20 cellular contexts compared by ENCODE assay signal in the genomic region with DNA sequence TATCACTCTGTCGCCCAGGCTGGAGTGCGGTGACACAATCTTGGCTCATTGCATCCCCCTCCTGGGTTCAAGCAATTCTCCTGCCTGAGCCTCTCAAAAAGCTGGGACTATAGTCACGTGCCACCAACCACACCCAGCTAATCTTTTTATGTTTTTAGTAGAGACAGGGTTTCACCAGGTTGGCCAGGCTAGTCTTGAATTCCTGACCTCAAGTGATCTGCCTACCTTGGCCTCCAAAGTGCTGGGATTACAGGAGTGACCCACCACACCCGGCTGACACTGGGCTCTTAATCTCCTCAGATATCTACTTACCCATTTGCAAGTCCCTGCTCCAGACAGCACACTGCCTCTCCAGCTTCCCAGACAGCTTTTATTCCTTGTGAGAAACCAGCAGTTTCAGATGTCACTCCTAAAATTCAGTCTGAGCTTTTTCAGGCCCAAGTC.
DNase-seq lines count a peak whose midpoint lies in the region; ATAC-seq, FAIRE-seq and TF ChIP-seq lines count a peak whose summit lies in the region.
"Had no signal": no experiment of that assay in that cellular context is flagged by ENCODE, and none has a peak within 500 bp of the region (broad histone marks: within the 10 kb centered on the region; RNA-seq: fewer than 3 reads in every experiment).

No MANE protein-coding gene starts in this region.

- TF ChIP-seq POLR2A in K562 (conservative IDR thresholded peaks at IDR 0.05), result no peak

- H3K9me3 ChIP-seq in K562 (replicated peaks; ENCODE audit: control insufficient read depth, insufficient read depth, low read depth, low read length), result no peaks in the 10 kb centered on the region
- H3K9me3 ChIP-seq in left lung, result no peaks in the 10 kb centered on the region
- H3K9me3 ChIP-seq in pancreas, result no peaks in the 10 kb centered on the region
- H3K9me3 ChIP-seq: BE2C had no signal

- H3K9ac ChIP-seq in K562 (ENCODE audit: insufficient read depth in 1 of 2, low read depth in 2 of 2, low read length in 2 of 2), result no peak overlapping the region

- in situ Hi-C loops in K562 (cut with MboI), result no loop called here

- BruUV-seq in K562 (replicated peaks; lab: Mats Ljungman, UMichigan), result no TSS peak

- H2AFZ ChIP-seq in K562 (ENCODE audit: low read depth, low read length), result no peak overlapping the region

- no peaks in the 10 kb centered on the region; the same call in 1 of the 2 replicates for H4K20me1 ChIP-seq in K562 (replicated peaks; ENCODE audit: control insufficient read depth, insufficient read depth, low read length)

- H3K4me2 ChIP-seq in K562 (ENCODE audit: insufficient read depth, low read length), result no peak overlapping the region

- no peak for DNase-seq in K562 (ENCODE audit: extremely low read depth in 1 of 4, low spot score in 3 of 4)
- no peak for DNase-seq in left lung
- peak; percentile 15 for DNase-seq in posterior vena cava (ENCODE audit: low spot score)
- DNase-seq in RPMI8226, result no peak
- DNase-seq in NOMO-1 (lab: John Stamatoyannopoulos, UW; ENCODE audit: unreplicated experiment in 2 of 2), result no peak
- no peak for DNase-seq in D721Med (ENCODE audit: insufficient read length, low spot score)
- DNase-seq in pancreas, result no peak
- DNase-seq: BE2C; CD8-positive, alpha-beta memory T cell; DMS 273 treated with DMSO at 0.1 percent for 48 hours; Karpas-422; MM.1S; NCI-H1105 treated with DMSO at 0.1 percent for 48 hours; NCI-H187; NCI-H446; NCI-H774; SHP77 treated with DMSO at 0.1 percent for 48 hours had no signal

- no peaks in the 10 kb centered on the region for H3K79me2 ChIP-seq in K562 (ENCODE audit: control insufficient read depth, insufficient read depth, low read length)

- no peak for FAIRE-seq in K562 (lab: Jason Lieb, UNC)
- FAIRE-seq in D721Med (lab: Jason Lieb, UNC), result no peak
- FAIRE-seq in pancreas (lab: Jason Lieb, UNC), result no peak
- FAIRE-seq: H54, HepG2 had no signal

- H3K36me3 ChIP-seq in K562 (ENCODE audit: control insufficient read depth, insufficient read depth, low read length) (no peaks in the 10 kb centered on the region), left lung (no peaks in the 10 kb centered on the region), pancreas (no peaks in the 10 kb centered on the region)
- H3K36me3 ChIP-seq: BE2C had no signal

- no peak for TF ChIP-seq EP300 in K562 (IDR thresholded peaks at IDR 0.05; ENCODE audit: low read length)

- H3K4me3 ChIP-seq in K562 (no peak overlapping the region), left lung (no peak overlapping the region), pancreas (no peak overlapping the region)

- H3K4me1 ChIP-seq in K562 (replicated peaks in 1 of 2; ENCODE audit: control insufficient read depth in 2 of 2, insufficient read depth in 2 of 2, low read length in 2 of 2), result no peaks in the 10 kb centered on the region
- H3K4me1 ChIP-seq in left lung, result no peaks in the 10 kb centered on the region
- H3K4me1 ChIP-seq in pancreas, result no peaks in the 10 kb centered on the region
- H3K4me1 ChIP-seq: BE2C had no signal

- TF ChIP-seq RAD21 in K562 (CRISPR knock-in tag; conservative IDR thresholded peaks at IDR 0.05 in 1 of 2, IDR thresholded peaks at IDR 0.05 in 1 of 2), result no peak

- no peak overlapping the region for H3K27ac ChIP-seq in K562 (ENCODE audit: extremely low read depth, low read depth, low read length)
- peak overlapping the region; percentile 53 to 78 for H3K27ac ChIP-seq in left lung
- H3K27ac ChIP-seq in pancreas, result no peak overlapping the region

- POLR2A ChIA-PET in K562 (lab: Yijun Ruan, JAX), result no interaction called here

- CTCF ChIA-PET in K562 (lab: Yijun Ruan, JAX; ENCODE audit: low intra/inter-chr PET ratio), result no interaction called here

- 0% methylated on average over 2 of the region's 4 CpGs for WGBS in K562 (ENCODE audit: insufficient coverage, low coverage, missing lambda C conversion rate)
- 68 to 81% methylated on average over 4 of the region's 4 CpGs for WGBS in pancreas, 2 donors

- intact Hi-C loops in K562 (cut with micrococcal nuclease), result no loop called here
- intact Hi-C loops in left lung (cut with DNase I), result no loop called here
- intact Hi-C loops in posterior vena cava (cut with DNase I), result no loop called here
- intact Hi-C loops in pancreas (cut with DNase I), result no loop called here

- TF ChIP-seq CTCF in K562 (IDR thresholded peaks at IDR 0.05 in 2 of 3, conservative IDR thresholded peaks at IDR 0.05 in 1 of 3; ENCODE audit: insufficient read depth in 2 of 3, low read depth in 1 of 3, low read length in 3 of 3) (no peak), left lung (IDR thresholded peaks at IDR 0.05) (no peak), D721Med (IDR thresholded peaks at IDR 0.05; ENCODE audit: insufficient read depth, missing control alignments) (no peak), pancreas (IDR thresholded peaks at IDR 0.05) (no peak)

- ATAC-seq in K562 (no peak), left lung (peak; percentile 45), pancreas (no peak)
- ATAC-seq: HepG2, Panc1 had no signal

- H3K9me1 ChIP-seq in K562 (ENCODE audit: control insufficient read depth, insufficient read depth, low read length), result no peaks in the 10 kb centered on the region

- H3K27me3 ChIP-seq in K562 (ENCODE audit: control insufficient read depth in 2 of 2, insufficient read depth in 2 of 2, low read length in 2 of 2) (peaks cover 9 to 27% of the 10 kb centered on the region in 2 experiments; a peak in 3 of 5 replicates), left lung (no peaks in the 10 kb centered on the region), pancreas (no peaks in the 10 kb centered on the region)
- H3K27me3 ChIP-seq: BE2C had no signal

TF ChIP-seq in K562, 482 proteins besides CTCF, POLR2A, EP300 and RAD21:
- TF ChIP-seq MAFK (IDR thresholded peaks at IDR 0.05; ENCODE audit: low read length), result no peak
- TF ChIP-seq, protein P1, sequence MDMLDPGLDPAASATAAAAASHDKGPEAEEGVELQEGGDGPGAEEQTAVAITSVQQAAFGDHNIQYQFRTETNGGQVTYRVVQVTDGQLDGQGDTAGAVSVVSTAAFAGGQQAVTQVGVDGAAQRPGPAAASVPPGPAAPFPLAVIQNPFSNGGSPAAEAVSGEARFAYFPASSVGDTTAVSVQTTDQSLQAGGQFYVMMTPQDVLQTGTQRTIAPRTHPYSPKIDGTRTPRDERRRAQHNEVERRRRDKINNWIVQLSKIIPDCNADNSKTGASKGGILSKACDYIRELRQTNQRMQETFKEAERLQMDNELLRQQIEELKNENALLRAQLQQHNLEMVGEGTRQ (CRISPR knock-in tag; IDR thresholded peaks at IDR 0.05), result 0 out of 2 replicates have a peak, but pooled peaks have one; percentile 3

Comparison
In these comparisons a context has a peak if more than half of its experiments do, and no peak if none do; other contexts are left out.
1. H3K27ac ChIP-seq: peak in left lung (2 of 2); none in K562 (single experiment) and pancreas (0 of 4).